Comparison of ENCODE assay signal across 1 cellular context in genomic region chr5:135491552-135492318, GRCh38.
TF ChIP-seq lines count a peak whose summit lies in the region.

No MANE protein-coding gene starts in this region.

TF ChIP-seq in HCT116, 20 proteins besides CTCF, POLR2A, EP300 and RAD21:
- no peak for TF ChIP-seq FOSL1 (IDR thresholded peaks at IDR 0.05; ENCODE audit: low read depth)
- TF ChIP-seq ATF3 (IDR thresholded peaks at IDR 0.05), result no peak
- TF ChIP-seq REST (IDR thresholded peaks at IDR 0.05; ENCODE audit: low read depth), result no peak
- TF ChIP-seq CEBPB (IDR thresholded peaks at IDR 0.05; ENCODE audit: low read depth), result no peak
- no peak for TF ChIP-seq ZNF274 (IDR thresholded peaks at IDR 0.05; ENCODE audit: low read depth, low read length)
- no peak for TF ChIP-seq SIN3A (IDR thresholded peaks at IDR 0.05; ENCODE audit: low read depth)
